Comparison of ENCODE assay signal across 8 cellular contexts in the genomic region with DNA sequence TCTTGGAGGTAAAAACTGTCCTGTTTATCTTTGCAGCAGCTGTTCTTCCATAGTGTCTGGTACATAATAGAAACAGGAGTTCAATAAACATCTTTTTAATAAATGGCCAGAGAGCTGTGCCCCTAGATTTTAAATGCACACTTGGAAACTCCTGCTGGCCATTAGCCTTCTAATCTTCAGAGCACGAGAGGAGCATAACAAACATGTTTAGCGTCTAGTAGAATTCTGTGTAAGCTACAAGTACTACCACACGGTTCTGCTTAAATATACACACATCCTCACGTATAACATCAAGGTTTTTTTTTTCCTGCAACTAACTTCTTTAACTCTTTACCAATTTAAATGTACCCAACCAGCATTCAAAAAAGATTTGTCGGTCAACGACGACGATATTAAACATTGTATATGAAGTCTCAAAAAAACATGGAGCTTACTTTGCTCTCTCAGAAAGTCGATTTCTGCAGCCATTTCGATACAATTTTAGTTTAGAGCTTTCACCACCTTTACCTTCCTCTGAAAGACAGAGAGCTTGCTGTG. TPM values are rescaled to one million over a fixed set of nuclear protein-coding genes. Genes with fewer than 3 reads are reported as not detected.
A peak's percentile ranks its signal among the peaks of the same experiment; 100 is the strongest.
DNase-seq lines count a peak whose midpoint lies in the region; ATAC-seq and TF ChIP-seq lines count a peak whose summit lies in the region.

No MANE protein-coding gene starts in this region.

- H3K27ac Mint-ChIP-seq in activated T-helper 2 cell treated with anti-CD3 and anti-CD28 coated beads, Interferon-gamma antibody, Interleukin-2, Interleukin-4, amounts not matched to agents 10 μg/mL and 5 μg/mL and 100 μg/mL, durations not matched to agents 14 hours and 24 hours and 36 hours = no peak overlapping the region

- H3K79me2 ChIP-seq in DND-41 (ENCODE audit: insufficient read depth, low read length) = peaks cover 90% of the 10 kb centered on the region
- no peaks in the 10 kb centered on the region for H3K79me2 ChIP-seq in parathyroid adenoma

- intact Hi-C loops in activated T-helper 2 cell treated with anti-CD3 and anti-CD28 coated beads, Interferon-gamma antibody, Interleukin-2, Interleukin-4, amounts not matched to agents 10 μg/mL and 5 μg/mL and 100 μg/mL, durations not matched to agents 14 hours and 24 hours and 36 hours (cut with micrococcal nuclease) = loop anchor here (1.0 to 10.0 kb wide), 8 partner anchors 46 to 1310 kb away; a partner anchor contains a TSS

- H3K4me1 Mint-ChIP-seq in activated T-helper 2 cell treated with anti-CD3 and anti-CD28 coated beads, Interferon-gamma antibody, Interleukin-2, Interleukin-4, amounts not matched to agents 10 μg/mL and 5 μg/mL and 100 μg/mL, durations not matched to agents 14 hours and 24 hours and 36 hours (ENCODE audit: low read depth) = peaks cover 41% of the 10 kb centered on the region

- H3K9ac ChIP-seq in DND-41 (ENCODE audit: low read depth, low read length) (peak overlapping the region; percentile 97), NT2/D1 (ENCODE audit: insufficient read length, low read depth) (peak overlapping the region; percentile 90), parathyroid adenoma (no peak overlapping the region)

- H4K20me1 ChIP-seq in DND-41 (ENCODE audit: insufficient read depth, low read length) = peaks cover 8% of the 10 kb centered on the region; the same call in 1 of the 2 replicates

- no peaks in the 10 kb centered on the region for H3K9me3 ChIP-seq in DND-41 (ENCODE audit: insufficient read depth, low read length, severe bottlenecking)
- H3K9me3 ChIP-seq in NT2/D1 (ENCODE audit: insufficient read depth, low read length) = no peaks in the 10 kb centered on the region
- H3K9me3 ChIP-seq in parathyroid adenoma (ENCODE audit: control insufficient read depth, low read length) = no peaks in the 10 kb centered on the region

- H3K9me3 Mint-ChIP-seq in activated T-helper 2 cell treated with anti-CD3 and anti-CD28 coated beads, Interferon-gamma antibody, Interleukin-2, Interleukin-4, amounts not matched to agents 10 μg/mL and 5 μg/mL and 100 μg/mL, durations not matched to agents 14 hours and 24 hours and 36 hours = no peaks in the 10 kb centered on the region

- H3K27ac ChIP-seq in DND-41 (ENCODE audit: low read length) (peak overlapping the region; percentile 98), parathyroid adenoma (peak overlapping the region; percentile 88)

- peak overlapping the region; percentile 78 for H3K4me2 ChIP-seq in DND-41 (ENCODE audit: insufficient read depth, low read length)
- peak overlapping the region; percentile 65 for H3K4me2 ChIP-seq in parathyroid adenoma (ENCODE audit: low read length)

- TF ChIP-seq CTCF in DND-41 (IDR thresholded peaks at IDR 0.05; ENCODE audit: borderline replicate concordance, extremely low read depth, low read length, poor library complexity, severe bottlenecking) = no peak
- TF ChIP-seq CTCF in parathyroid adenoma (IDR thresholded peaks at IDR 0.05) = no peak

- no peak for ATAC-seq in DND-41 (ENCODE audit: insufficient read depth, low read depth)
- ATAC-seq in GM19395 (IDR thresholded peaks at IDR 0.05; ENCODE audit: unreplicated experiment) = no peak
- no peak for ATAC-seq in GM21737 (IDR thresholded peaks at IDR 0.05; ENCODE audit: unreplicated experiment)

- peaks cover 13% of the 10 kb centered on the region for H3K36me3 Mint-ChIP-seq in activated T-helper 2 cell treated with anti-CD3 and anti-CD28 coated beads, Interferon-gamma antibody, Interleukin-2, Interleukin-4, amounts not matched to agents 10 μg/mL and 5 μg/mL and 100 μg/mL, durations not matched to agents 14 hours and 24 hours and 36 hours (ENCODE audit: low read depth)

- H3K27me3 ChIP-seq in DND-41 (ENCODE audit: insufficient read depth, low read length, poor library complexity) (no peaks in the 10 kb centered on the region), NT2/D1 (ENCODE audit: insufficient read depth, insufficient read length) (no peaks in the 10 kb centered on the region), parathyroid adenoma (ENCODE audit: control insufficient read depth, insufficient read depth, low read length) (no peaks in the 10 kb centered on the region)

- H3K27me3 Mint-ChIP-seq in activated T-helper 2 cell treated with anti-CD3 and anti-CD28 coated beads, Interferon-gamma antibody, Interleukin-2, Interleukin-4, amounts not matched to agents 10 μg/mL and 5 μg/mL and 100 μg/mL, durations not matched to agents 14 hours and 24 hours and 36 hours (ENCODE audit: low read depth) = no peaks in the 10 kb centered on the region

- H3K4me3 Mint-ChIP-seq in activated T-helper 2 cell treated with anti-CD3 and anti-CD28 coated beads, Interferon-gamma antibody, Interleukin-2, Interleukin-4, amounts not matched to agents 10 μg/mL and 5 μg/mL and 100 μg/mL, durations not matched to agents 14 hours and 24 hours and 36 hours (ENCODE audit: low read depth) = no peak overlapping the region

- H3K36me3 ChIP-seq in DND-41 (ENCODE audit: insufficient read depth, low read length) (peaks cover 3% of the 10 kb centered on the region; the same call in 1 of the 2 replicates), NT2/D1 (ENCODE audit: insufficient read depth, insufficient read length, low read length) (peaks cover 4% of the 10 kb centered on the region), parathyroid adenoma (ENCODE audit: control insufficient read depth, insufficient read depth, low read length) (no peaks in the 10 kb centered on the region)

- H2AFZ ChIP-seq in DND-41 (ENCODE audit: low read depth, low read length) (peak overlapping the region; percentile 99), parathyroid adenoma (peak overlapping the region; percentile 97)

- peaks cover 66% of the 10 kb centered on the region for H3K4me1 ChIP-seq in DND-41 (ENCODE audit: insufficient read depth, low read length)
- no peaks in the 10 kb centered on the region for H3K4me1 ChIP-seq in NT2/D1 (ENCODE audit: insufficient read depth, insufficient read length)
- no peaks in the 10 kb centered on the region for H3K4me1 ChIP-seq in parathyroid adenoma

- peak overlapping the region; percentile 82 to 95 for H3K4me3 ChIP-seq in DND-41 (ENCODE audit: low read depth in 1 of 2, low read length in 2 of 2)
- H3K4me3 ChIP-seq in NT2/D1 (ENCODE audit: insufficient read length, low read depth) = peak overlapping the region; percentile 69
- H3K4me3 ChIP-seq in parathyroid adenoma (ENCODE audit: low read depth, low read length) = peak overlapping the region; percentile 94

- DNase-seq in DND-41 (no peak), NT2/D1 (ENCODE audit: low read depth, low spot score) (no peak), fibroblast of gingiva (ENCODE audit: low read depth) (peak; percentile 4), OCI-M2 (lab: John Stamatoyannopoulos, UW; ENCODE audit: unreplicated experiment) (no peak)
- no peak for DNase-seq in activated T-helper 2 cell treated with anti-CD3 and anti-CD28 coated beads, Interferon-gamma antibody, Interleukin-2, Interleukin-4, amounts not matched to agents 10 μg/mL and 5 μg/mL and 100 μg/mL, durations not matched to agents 14 hours and 24 hours and 36 hours (ENCODE audit: low spot score)

RNA-seq across cellular contexts. Expression of a gene that starts 0.6 kb away (rescaled TPM):
- total RNA-seq in activated T-helper 2 cell treated with anti-CD3 and anti-CD28 coated beads, Interferon-gamma antibody, Interleukin-2, Interleukin-4, amounts not matched to agents 10 μg/mL and 5 μg/mL and 100 μg/mL, durations not matched to agents 14 hours and 24 hours and 36 hours = 23.7 and 24.1 TPM in 2 replicates

RNA-seq across cellular contexts. Expression of a gene that starts 3.2 kb away (rescaled TPM):
- total RNA-seq in activated T-helper 2 cell treated with anti-CD3 and anti-CD28 coated beads, Interferon-gamma antibody, Interleukin-2, Interleukin-4, amounts not matched to agents 10 μg/mL and 5 μg/mL and 100 μg/mL, durations not matched to agents 14 hours and 24 hours and 36 hours = 7.1 and 9.2 TPM in 2 replicates
